Comparison of ENCODE assay signal across 10 cellular contexts in genomic region chr5:180208038-180208434, GRCh38. TPM values are rescaled to one million over a fixed set of nuclear protein-coding genes. Genes with fewer than 3 reads are reported as not detected.
DNase-seq lines count a peak whose midpoint lies in the region; ATAC-seq, FAIRE-seq and TF ChIP-seq lines count a peak whose summit lies in the region.
"Had no signal": no experiment of that assay in that cellular context is flagged by ENCODE, and none has a peak within 500 bp of the region (broad histone marks: within the 10 kb centered on the region; RNA-seq: fewer than 3 reads in every experiment).

No MANE protein-coding gene starts in this region.

- H3K4me2 ChIP-seq in MM.1S (ENCODE audit: low read depth, low read length) = no peak overlapping the region

- H3K27ac ChIP-seq in RWPE2 (ENCODE audit: poor library complexity, severe bottlenecking) (no peak overlapping the region), esophagus squamous epithelium (no peak overlapping the region), MM.1S (ENCODE audit: low read length) (no peak overlapping the region)
- H3K27ac ChIP-seq: pancreas had no signal

- no peaks in the 10 kb centered on the region for H3K9me2 ChIP-seq in MM.1S (replicated peaks; ENCODE audit: insufficient read depth, low read length)

- peaks cover 32% of the 10 kb centered on the region for H3K27me3 ChIP-seq in RWPE2 (ENCODE audit: insufficient read depth, poor library complexity, severe bottlenecking)
- H3K27me3 ChIP-seq in esophagus squamous epithelium = peaks cover 0 to 66% (median 3%) of the 10 kb centered on the region in 4 donors
- H3K27me3 ChIP-seq in MM.1S (replicated peaks; ENCODE audit: insufficient read depth, low read length) = peaks cover 4% of the 10 kb centered on the region; the same call in 1 of the 2 replicates
- H3K27me3 ChIP-seq: pancreas had no signal

- no peak for ATAC-seq in RWPE2 (ENCODE audit: low read depth)
- ATAC-seq in sciatic nerve = peak; percentile 41
- ATAC-seq in GM21619 (IDR thresholded peaks at IDR 0.05; ENCODE audit: unreplicated experiment) = no peak

- TF ChIP-seq POLR2A in esophagus squamous epithelium (IDR thresholded peaks at IDR 0.05) (no peak), H54 (IDR thresholded peaks at IDR 0.05; ENCODE audit: low read depth, low read length) (no peak)

- no peak for TF ChIP-seq CTCF in RWPE2 (IDR thresholded peaks at IDR 0.05; ENCODE audit: poor library complexity, severe bottlenecking)
- no peak for TF ChIP-seq CTCF in esophagus squamous epithelium (IDR thresholded peaks at IDR 0.05)
- no peak for TF ChIP-seq CTCF in MM.1S (IDR thresholded peaks at IDR 0.05; ENCODE audit: low read length)

- FAIRE-seq in H54 (lab: Jason Lieb, UNC) = no peak
- FAIRE-seq: pancreas had no signal

- H3K4me1 ChIP-seq in RWPE2 (ENCODE audit: insufficient read depth, poor library complexity, severe bottlenecking) = no peaks in the 10 kb centered on the region
- H3K4me1 ChIP-seq in esophagus squamous epithelium = peaks cover 5 to 21% (median 11%) of the 10 kb centered on the region in 3 donors
- no peaks in the 10 kb centered on the region for H3K4me1 ChIP-seq in MM.1S (ENCODE audit: low read length)

- H3K9ac ChIP-seq in MM.1S (ENCODE audit: low read length) = no peak overlapping the region

- 17 to 30% methylated on average over 9 to 11 of the region's 14 CpGs for WGBS in esophagus squamous epithelium, 2 donors

- H3K36me3 ChIP-seq in RWPE2 (ENCODE audit: low read depth) (no peaks in the 10 kb centered on the region), esophagus squamous epithelium (no peaks in the 10 kb centered on the region), MM.1S (replicated peaks; ENCODE audit: insufficient read depth, low read length) (no peaks in the 10 kb centered on the region)
- H3K36me3 ChIP-seq: pancreas had no signal

- no peaks in the 10 kb centered on the region for H3F3A ChIP-seq in MM.1S (ENCODE audit: insufficient read depth, low read length)

- no peak overlapping the region for H2AFZ ChIP-seq in MM.1S (ENCODE audit: low read length)

- intact Hi-C loops in esophagus squamous epithelium (cut with DNase I) (no loop called here), sciatic nerve (cut with DNase I) (no loop called here)

- no peaks in the 10 kb centered on the region for H3K9me3 ChIP-seq in RWPE2 (ENCODE audit: severe bottlenecking)
- no peaks in the 10 kb centered on the region for H3K9me3 ChIP-seq in esophagus squamous epithelium
- no peaks in the 10 kb centered on the region for H3K9me3 ChIP-seq in MM.1S (replicated peaks; ENCODE audit: insufficient read depth, low read length)
- H3K9me3 ChIP-seq: pancreas had no signal

- no peaks in the 10 kb centered on the region for H4K20me1 ChIP-seq in MM.1S (ENCODE audit: insufficient read depth, low read length)

- peak; percentile 18 for DNase-seq in NCI-H82 (lab: John Stamatoyannopoulos, UW)
- DNase-seq in NCI-H82 treated with DMSO at 0.1 percent for 48 hours (lab: John Stamatoyannopoulos, UW; ENCODE audit: unreplicated experiment) = no peak
- no peak for DNase-seq in RWPE2 (ENCODE audit: low spot score)
- no peak for DNase-seq in esophagus squamous epithelium (lab: John Stamatoyannopoulos, UW)
- no peak for DNase-seq in sciatic nerve (ENCODE audit: low spot score)
- no peak for DNase-seq in H54 (ENCODE audit: insufficient read length, low spot score)
- no peak for DNase-seq in MM.1S
- DNase-seq: NCI-H1092 treated with DMSO at 0.1 percent for 48 hours had no signal

- H3K4me3 ChIP-seq in RWPE2 (ENCODE audit: severe bottlenecking) (peak overlapping the region; percentile 40), esophagus squamous epithelium (peak overlapping the region in 3 of 4 donors; percentile 28 to 61 (median 45)), MM.1S (ENCODE audit: low read length) (no peak overlapping the region)

- H3K79me2 ChIP-seq in MM.1S (ENCODE audit: low read length) = no peaks in the 10 kb centered on the region

RNA-seq across cellular contexts. Expression of gene RASGEF1C, which starts 1.0 kb away (rescaled TPM):
- under 1 TPM in 2 of 4 donors, not detected in 2; 0.19 to 0.26 TPM for total RNA-seq in esophagus squamous epithelium
- total RNA-seq in sciatic nerve = 10.3 TPM
